Comparison of ENCODE assay signal across 11 cellular contexts in genomic region chr13:46178143-46178542, GRCh38. TPM values are rescaled to one million over a fixed set of nuclear protein-coding genes. Genes with fewer than 3 reads are reported as not detected.
DNase-seq lines count a peak whose midpoint lies in the region; ATAC-seq and TF ChIP-seq lines count a peak whose summit lies in the region.
"Had no signal": no experiment of that assay in that cellular context is flagged by ENCODE, and none has a peak within 500 bp of the region (broad histone marks: within the 10 kb centered on the region; RNA-seq: fewer than 3 reads in every experiment).

No MANE protein-coding gene starts in this region.

- TF ChIP-seq CTCF in OCI-LY3 (IDR thresholded peaks at IDR 0.05; ENCODE audit: low read depth, low read length) (no peak), colonic mucosa (IDR thresholded peaks at IDR 0.05) (no peak), brain microvascular endothelial cell (IDR thresholded peaks at IDR 0.05; ENCODE audit: low read depth, low read length, missing control alignments) (no peak)

- WGBS in thymus = 55% methylated on average over 5 of the region's 5 CpGs

- no peak for DNase-seq in activated naive CD4-positive, alpha-beta T cell treated with anti-CD3 and anti-CD28 coated beads, Interleukin-2, amount 10 ng/mL, durations not matched to agents 7 days and 5 days
- no peak for DNase-seq in activated naive CD4-positive, alpha-beta T cell treated with Interleukin-2 at 50 U/mL for 16 hours
- DNase-seq in colonic mucosa (no peak), brain microvascular endothelial cell (no peak)
- DNase-seq: activated CD4-positive, alpha-beta T cell treated with anti-CD3 and anti-CD28 coated beads for 1 hour had no signal

- no peak for ATAC-seq in GM19463 (IDR thresholded peaks at IDR 0.05; ENCODE audit: unreplicated experiment)
- no peak for ATAC-seq in SK-N-SH treated with all-trans-retinoic acid at 6 μM for 48 hours

- H3K79me2 ChIP-seq in OCI-LY3 (ENCODE audit: low read length) = peaks cover 97% of the 10 kb centered on the region

- no peaks in the 10 kb centered on the region for H3K9me3 Mint-ChIP-seq in activated naive CD4-positive, alpha-beta T cell treated with anti-CD3 and anti-CD28 coated beads, Interleukin-2, amount 10 ng/mL, durations not matched to agents 7 days and 5 days
- H3K9me3 Mint-ChIP-seq: neural progenitor cell had no signal

- H2AFZ ChIP-seq in OCI-LY3 (ENCODE audit: low read depth, low read length) = no peak overlapping the region
- H2AFZ ChIP-seq: neural progenitor cell had no signal

- peak overlapping the region; percentile 95 for H3K4me2 ChIP-seq in OCI-LY3 (ENCODE audit: low read length)
- H3K4me2 ChIP-seq: neural progenitor cell had no signal

- H3K4me1 Mint-ChIP-seq in activated naive CD4-positive, alpha-beta T cell treated with anti-CD3 and anti-CD28 coated beads, Interleukin-2, amount 10 ng/mL, durations not matched to agents 7 days and 5 days = peaks cover 59% of the 10 kb centered on the region
- H3K4me1 Mint-ChIP-seq: neural progenitor cell had no signal

- H3K4me3 Mint-ChIP-seq in activated naive CD4-positive, alpha-beta T cell treated with anti-CD3 and anti-CD28 coated beads, Interleukin-2, amount 10 ng/mL, durations not matched to agents 7 days and 5 days = peak overlapping the region; percentile 88
- H3K4me3 Mint-ChIP-seq: neural progenitor cell had no signal

- H3K36me3 ChIP-seq in OCI-LY3 (replicated peaks; ENCODE audit: low read depth, low read length) (peaks cover 73% of the 10 kb centered on the region), colonic mucosa (no peaks in the 10 kb centered on the region), thymus (ENCODE audit: control insufficient read depth, insufficient read depth) (no peaks in the 10 kb centered on the region), brain microvascular endothelial cell (replicated peaks) (no peaks in the 10 kb centered on the region)
- H3K36me3 ChIP-seq: neural progenitor cell had no signal

- H3K27me3 Mint-ChIP-seq in activated naive CD4-positive, alpha-beta T cell treated with anti-CD3 and anti-CD28 coated beads, Interleukin-2, amount 10 ng/mL, durations not matched to agents 7 days and 5 days = no peaks in the 10 kb centered on the region

- in situ Hi-C loops in brain microvascular endothelial cell (cut with HindIII; ENCODE audit: low pct_ligation_motif_present, low sequenced_read_pairs) = no loop called here

- H3K27me3 ChIP-seq in OCI-LY3 (ENCODE audit: low read depth, low read length) = no peaks in the 10 kb centered on the region
- H3K27me3 ChIP-seq in colonic mucosa = no peaks in the 10 kb centered on the region
- H3K27me3 ChIP-seq in thymus (ENCODE audit: control insufficient read depth, insufficient read depth) = no peaks in the 10 kb centered on the region
- H3K27me3 ChIP-seq in brain microvascular endothelial cell (replicated peaks) = no peaks in the 10 kb centered on the region
- H3K27me3 ChIP-seq: neural progenitor cell had no signal

- peaks cover 55% of the 10 kb centered on the region for H3K4me1 ChIP-seq in OCI-LY3 (ENCODE audit: low read length)
- no peaks in the 10 kb centered on the region for H3K4me1 ChIP-seq in colonic mucosa
- H3K4me1 ChIP-seq in thymus (ENCODE audit: control insufficient read depth, insufficient read depth, low read length) = peaks cover 30% of the 10 kb centered on the region
- H3K4me1 ChIP-seq: neural progenitor cell had no signal

- peak overlapping the region; percentile 99 for H3K9ac ChIP-seq in OCI-LY3 (ENCODE audit: low read length)
- no peak overlapping the region for H3K9ac ChIP-seq in colonic mucosa (ENCODE audit: low read depth in 2 of 2, low read length in 2 of 2)
- H3K9ac ChIP-seq: neural progenitor cell had no signal

- CTCF ChIA-PET in activated naive CD4-positive, alpha-beta T cell treated with anti-CD3 and anti-CD28 coated beads, Interleukin-2, amount 10 ng/mL, durations not matched to agents 7 days and 5 days (lab: Charles Lee) = interaction anchor here (0.7 to 2.0 kb wide), 2 partner anchors 9 to 18 kb away, joined by 3 to 9 read pairs; no protein-coding TSS in a partner anchor

- peak overlapping the region; percentile 95 for H3K27ac ChIP-seq in OCI-LY3 (ENCODE audit: low read length)
- H3K27ac ChIP-seq in colonic mucosa = peak overlapping the region; percentile 46
- H3K27ac ChIP-seq in thymus (ENCODE audit: low read depth) = no peak overlapping the region
- no peak overlapping the region for H3K27ac ChIP-seq in brain microvascular endothelial cell
- H3K27ac ChIP-seq: neural progenitor cell had no signal

- peaks cover 57% of the 10 kb centered on the region for H3K36me3 Mint-ChIP-seq in activated naive CD4-positive, alpha-beta T cell treated with anti-CD3 and anti-CD28 coated beads, Interleukin-2, amount 10 ng/mL, durations not matched to agents 7 days and 5 days
- H3K36me3 Mint-ChIP-seq: neural progenitor cell had no signal

- H3K9me3 ChIP-seq in OCI-LY3 (ENCODE audit: insufficient read depth, low read length) (no peaks in the 10 kb centered on the region), colonic mucosa (no peaks in the 10 kb centered on the region), thymus (ENCODE audit: control insufficient read depth) (no peaks in the 10 kb centered on the region)

- intact Hi-C loops in colonic mucosa (cut with DNase I) = no loop called here

- H4K20me1 ChIP-seq in OCI-LY3 (ENCODE audit: insufficient read depth, low read length) = peaks cover 73% of the 10 kb centered on the region

- peak overlapping the region; percentile 91 for H3K4me3 ChIP-seq in OCI-LY3 (ENCODE audit: low read length)
- H3K4me3 ChIP-seq in colonic mucosa = no peak overlapping the region
- peak overlapping the region; percentile 20 for H3K4me3 ChIP-seq in thymus (ENCODE audit: low read length)
- no peak overlapping the region for H3K4me3 ChIP-seq in brain microvascular endothelial cell (ENCODE audit: low read depth, low read length)
- H3K4me3 ChIP-seq: neural progenitor cell had no signal

- peak overlapping the region; percentile 81 for H3K27ac Mint-ChIP-seq in activated naive CD4-positive, alpha-beta T cell treated with anti-CD3 and anti-CD28 coated beads, Interleukin-2, amount 10 ng/mL, durations not matched to agents 7 days and 5 days
- H3K27ac Mint-ChIP-seq: neural progenitor cell had no signal

TF ChIP-seq in SK-N-SH treated with all-trans-retinoic acid at 6 μM for 48 hours, 23 proteins besides CTCF, POLR2A, EP300 and RAD21:
- no peak for TF ChIP-seq ISL1 (CRISPR knock-in tag; IDR thresholded peaks at IDR 0.05)
- TF ChIP-seq BACH2 (CRISPR knock-in tag; IDR thresholded peaks at IDR 0.05; ENCODE audit: borderline replicate concordance) = no peak
- no peak for TF ChIP-seq ESRRG (CRISPR knock-in tag; IDR thresholded peaks at IDR 0.05)
- no peak for TF ChIP-seq ZNF8 (CRISPR knock-in tag; IDR thresholded peaks at IDR 0.05)
- TF ChIP-seq ZNF565 (CRISPR knock-in tag; conservative IDR thresholded peaks at IDR 0.05; ENCODE audit: low read depth) = no peak
- no peak for TF ChIP-seq SNAI2 (CRISPR knock-in tag; IDR thresholded peaks at IDR 0.05)
- TF ChIP-seq ZNF70 (CRISPR knock-in tag; IDR thresholded peaks at IDR 0.05) = no peak
- TF ChIP-seq PATZ1 (CRISPR knock-in tag; IDR thresholded peaks at IDR 0.05; ENCODE audit: borderline replicate concordance) = no peak
- no peak for TF ChIP-seq OSR1 (CRISPR knock-in tag; IDR thresholded peaks at IDR 0.05)
- TF ChIP-seq ZC3H10 (CRISPR knock-in tag; IDR thresholded peaks at IDR 0.05) = no peak
- no peak for TF ChIP-seq TCF4 (CRISPR knock-in tag; IDR thresholded peaks at IDR 0.05; ENCODE audit: borderline replicate concordance)
- no peak for TF ChIP-seq ZFP30 (CRISPR knock-in tag; IDR thresholded peaks at IDR 0.05)
- TF ChIP-seq GLIS3 (CRISPR knock-in tag; IDR thresholded peaks at IDR 0.05) = no peak
- TF ChIP-seq ZFP3 (CRISPR knock-in tag; IDR thresholded peaks at IDR 0.05) = no peak
- no peak for TF ChIP-seq CSDC2 (CRISPR knock-in tag; IDR thresholded peaks at IDR 0.05)
- TF ChIP-seq ARNTL (CRISPR knock-in tag; IDR thresholded peaks at IDR 0.05; ENCODE audit: borderline replicate concordance, low read depth) = no peak

RNA-seq across cellular contexts. Expression of gene LCP1, which starts 3.8 kb away (rescaled TPM):
- 10 to 100 TPM; 12.8 to 27.6 TPM for total RNA-seq in colonic mucosa
- polyA plus RNA-seq in thymus = 181 TPM

RNA-seq across cellular contexts. Expression of gene LRRC63, which starts 33.6 kb away (rescaled TPM):
- not detected for total RNA-seq in colonic mucosa
- 0.46 TPM for polyA plus RNA-seq in thymus
- total RNA-seq: epithelial cell of proximal tubule had no signal

Comparison
In these comparisons a context has a peak if more than half of its experiments do, and no peak if none do; other contexts are left out.
1. H3K27ac ChIP-seq: peak in OCI-LY3 (single experiment) and colonic mucosa (single experiment); none in thymus (single experiment) and brain microvascular endothelial cell (single experiment).
2. H3K4me3 ChIP-seq: peak in OCI-LY3 (single experiment) and thymus (single experiment); none in colonic mucosa (single experiment) and brain microvascular endothelial cell (single experiment).